Comparison of ENCODE assay signal across 1 cellular context in genomic region chr15:29849218-29849617, GRCh38.
TF ChIP-seq lines count a peak whose summit lies in the region.

No MANE protein-coding gene starts in this region.

TF ChIP-seq in GM23338, 12 proteins besides CTCF, POLR2A, EP300 and RAD21 (continued from another document):
- TF ChIP-seq ZNF462 (CRISPR knock-in tag; IDR thresholded peaks at IDR 0.05) (no peak), EZH2 (IDR thresholded peaks at IDR 0.05; ENCODE audit: low read depth, unreplicated experiment) (no peak), ETS1 (IDR thresholded peaks at IDR 0.05) (no peak), CREB1 (CRISPR knock-in tag; IDR thresholded peaks at IDR 0.05; ENCODE audit: low read depth) (no peak), STAT1 (IDR thresholded peaks at IDR 0.05; ENCODE audit: unreplicated experiment) (no peak), POLR2AphosphoS5 (IDR thresholded peaks at IDR 0.05; ENCODE audit: low read depth) (no peak), ZNF331 (CRISPR knock-in tag; IDR thresholded peaks at IDR 0.05; ENCODE audit: low read depth) (no peak)
TF ChIP-seq in GM23338: peak in this region for 0.
